ENCODE assay signal across 22 cellular contexts in genomic region chr17:74599023-74599399, GRCh38. TPM values are rescaled to one million over a fixed set of nuclear protein-coding genes. Genes with fewer than 3 reads are reported as not detected.
DNase-seq lines count a peak whose midpoint lies in the region; ATAC-seq and TF ChIP-seq lines count a peak whose summit lies in the region.
"Had no signal": no experiment of that assay in that cellular context is flagged by ENCODE, and none has a peak within 500 bp of the region (broad histone marks: within the 10 kb centered on the region; RNA-seq: fewer than 3 reads in every experiment).

No MANE protein-coding gene starts in this region.

- H3K36me3 Mint-ChIP-seq in glutamatergic neuron (ENCODE audit: unreplicated experiment): peaks cover 5% of the 10 kb centered on the region

- peaks cover 17% of the 10 kb centered on the region for H3K9me3 Mint-ChIP-seq in glutamatergic neuron (ENCODE audit: unreplicated experiment)

- H3K4me3 Mint-ChIP-seq in glutamatergic neuron (ENCODE audit: unreplicated experiment): peak overlapping the region; percentile 48

- H3K4me1 Mint-ChIP-seq in glutamatergic neuron (ENCODE audit: low read depth, unreplicated experiment): peaks cover 43% of the 10 kb centered on the region

- H3K9me3 ChIP-seq in NT2/D1 (ENCODE audit: insufficient read depth, low read length) (no peaks in the 10 kb centered on the region), MG63 (no peaks in the 10 kb centered on the region)
- H3K9me3 ChIP-seq: gastroesophageal sphincter had no signal

- no peak for TF ChIP-seq CTCF in glutamatergic neuron (IDR thresholded peaks at IDR 0.05; ENCODE audit: partially characterized antibody, unreplicated experiment)

- H3K4me3 ChIP-seq in NT2/D1 (ENCODE audit: insufficient read length, low read depth) (peak overlapping the region; percentile 1), MG63 (no peak overlapping the region)
- H3K4me3 ChIP-seq: gastroesophageal sphincter had no signal

- H3K9ac ChIP-seq in NT2/D1 (ENCODE audit: insufficient read length, low read depth): no peak overlapping the region

- peaks cover 9% of the 10 kb centered on the region for H3K4me1 ChIP-seq in NT2/D1 (ENCODE audit: insufficient read depth, insufficient read length)
- H3K4me1 ChIP-seq: gastroesophageal sphincter had no signal

- intact Hi-C loops in Right ventricle myocardium inferior (cut with DNase I) (no loop called here), cardiac septum (cut with DNase I) (no loop called here)

- ATAC-seq in Right ventricle myocardium inferior: peak; percentile 19
- no peak for ATAC-seq in GM21786 (IDR thresholded peaks at IDR 0.05; ENCODE audit: unreplicated experiment)
- ATAC-seq in HG02588 (IDR thresholded peaks at IDR 0.05; ENCODE audit: unreplicated experiment): no peak
- ATAC-seq: esophagus mucosa, gastroesophageal sphincter had no signal

- H3K27ac Mint-ChIP-seq in glutamatergic neuron (ENCODE audit: unreplicated experiment): peak overlapping the region; percentile 83

- H3K27me3 Mint-ChIP-seq in glutamatergic neuron (ENCODE audit: unreplicated experiment): peaks cover 16% of the 10 kb centered on the region

- H3K36me3 ChIP-seq in NT2/D1 (ENCODE audit: insufficient read depth, insufficient read length, low read length) (no peaks in the 10 kb centered on the region), MG63 (no peaks in the 10 kb centered on the region)
- H3K36me3 ChIP-seq: gastroesophageal sphincter had no signal

- H3K27me3 ChIP-seq in NT2/D1 (ENCODE audit: insufficient read depth, insufficient read length) (no peaks in the 10 kb centered on the region), MG63 (peaks cover 7% of the 10 kb centered on the region)

- DNase-seq in Right ventricle myocardium inferior (ENCODE audit: missing footprints) (no peak), cardiac septum (ENCODE audit: low spot score) (no peak), NT2/D1 (ENCODE audit: low read depth, low spot score) (no peak), glutamatergic neuron (no peak), MG63 (no peak)
- no peak for DNase-seq in activated CD8-positive, alpha-beta memory T cell treated with anti-CD3 and anti-CD28 coated beads for 24 hours
- DNase-seq: ACHN; activated CD4-positive, alpha-beta T cell treated with anti-CD3 and anti-CD28 coated beads, Interleukin-2, amount 50 U/mL, for 48 hours; activated naive CD4-positive, alpha-beta T cell; anterior cingulate cortex; effector CD8-positive, alpha-beta T cell; EL; H7; NK-92 treated with Interleukin-12 subunit alpha and Interleukin-12 subunit beta, amount 100 ng/mL, for 24 hours; stimulated activated CD4-positive, alpha-beta T cell treated with anti-CD3 and anti-CD28 coated beads, Interleukin-4, amount 100 ng/mL, for 24 hours had no signal

RNA-seq across cellular contexts. Expression of gene CD300LD, which starts 6.9 kb away (rescaled TPM):
- total RNA-seq in Right ventricle myocardium inferior (not detected), cardiac septum (not detected), glutamatergic neuron (ENCODE audit: unreplicated experiment) (not detected)
- not detected in 2 replicates for total RNA-seq in MG63 (2014; rRNA removed; shearing (Covaris generic); ENCODE audit: low replicate concordance)
- total RNA-seq: esophagus mucosa; gastroesophageal sphincter; H7; left lobe of liver; renal cortical epithelial cell; T-helper 1 cell treated with Interleukin-12 subunit alpha and Interleukin-12 subunit beta and Interleukin-4 antibody, amounts not matched to agents 30 ng/mL and 1 ng/mL, for 36 hours had no signal

RNA-seq across cellular contexts. Expression of gene CD300E, which starts 24.5 kb away (rescaled TPM):
- 0.46 TPM for total RNA-seq in Right ventricle myocardium inferior
- 0.67 TPM for total RNA-seq in cardiac septum
- not detected for total RNA-seq in glutamatergic neuron (ENCODE audit: unreplicated experiment)
- total RNA-seq in MG63 (2014; rRNA removed; shearing (Covaris generic); ENCODE audit: low replicate concordance): not detected in 2 replicates
- total RNA-seq: renal cortical epithelial cell; T-helper 1 cell treated with Interleukin-12 subunit alpha and Interleukin-12 subunit beta and Interleukin-4 antibody, amounts not matched to agents 30 ng/mL and 1 ng/mL, for 36 hours had no signal

RNA-seq across cellular contexts. Expression of gene CD300H, which starts 31.7 kb away (rescaled TPM):
- total RNA-seq in Right ventricle myocardium inferior (not detected), cardiac septum (not detected), glutamatergic neuron (ENCODE audit: unreplicated experiment) (not detected)
- not detected in 2 replicates for total RNA-seq in MG63 (2014; rRNA removed; shearing (Covaris generic); ENCODE audit: low replicate concordance)
- total RNA-seq: esophagus mucosa; gastroesophageal sphincter; H7; left lobe of liver; renal cortical epithelial cell; T-helper 1 cell treated with Interleukin-12 subunit alpha and Interleukin-12 subunit beta and Interleukin-4 antibody, amounts not matched to agents 30 ng/mL and 1 ng/mL, for 36 hours had no signal

RNA-seq across cellular contexts. Expression of gene CD300C, which starts 53.1 kb away (rescaled TPM):
- total RNA-seq in Right ventricle myocardium inferior (1.2 TPM), cardiac septum (0.24 TPM), glutamatergic neuron (ENCODE audit: unreplicated experiment) (not detected)
- total RNA-seq in MG63 (2014; rRNA removed; shearing (Covaris generic); ENCODE audit: low replicate concordance): 0.52 TPM in 1 of 2 replicates, not detected in the other
- total RNA-seq: H7 had no signal
